ENCODE assay signal across 9 cellular contexts in the genomic region with DNA sequence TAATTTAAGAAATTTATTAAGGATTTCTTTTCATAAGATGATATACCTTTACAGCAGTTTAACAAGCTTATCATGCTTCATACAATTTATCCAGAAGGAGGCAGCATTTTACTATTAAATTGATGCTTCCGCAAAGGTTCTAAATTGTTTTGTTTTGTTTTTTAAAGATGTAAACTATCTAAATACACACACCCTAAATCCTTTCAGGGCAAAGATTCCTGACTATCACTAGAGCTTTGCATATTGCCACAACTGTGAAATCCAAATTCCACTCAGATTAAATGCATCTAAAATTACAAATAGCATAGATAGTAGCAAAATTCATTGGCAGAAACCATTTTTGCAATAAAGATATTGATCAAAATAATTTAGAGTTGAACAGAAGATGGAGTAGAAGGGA. TPM values are rescaled to one million over a fixed set of nuclear protein-coding genes. Genes with fewer than 3 reads are reported as not detected.
DNase-seq lines count a peak whose midpoint lies in the region; ATAC-seq and TF ChIP-seq lines count a peak whose summit lies in the region.
"Had no signal": no experiment of that assay in that cellular context is flagged by ENCODE, and none has a peak within 500 bp of the region (broad histone marks: within the 10 kb centered on the region; RNA-seq: fewer than 3 reads in every experiment).

No MANE protein-coding gene starts in this region.

- WGBS in body of pancreas, 2 donors, result 18 to 36% methylated on average over 1 of the region's 1 CpG

- DNase-seq in COLO829 (ENCODE audit: low spot score) (peak; percentile 43), M059J (ENCODE audit: low read depth) (peak; percentile 57), body of pancreas (no peak), mesothelial cell of epicardium (ENCODE audit: low spot score in 2 of 2, unreplicated experiment in 2 of 2) (no peak), NCI-H1436 treated with DMSO at 0.1 percent for 48 hours (lab: John Stamatoyannopoulos, UW) (no peak)
- no peak for DNase-seq in stimulated activated CD4-positive, alpha-beta T cell treated with anti-CD3 and anti-CD28 coated beads, Interleukin-12 subunit alpha, Interleukin-12 subunit beta, amount 100 ng/mL, for 4 hours
- DNase-seq: effector CD8-positive, alpha-beta T cell had no signal

- ATAC-seq in body of pancreas, result no peak
- ATAC-seq in HG03432 (IDR thresholded peaks at IDR 0.05; ENCODE audit: unreplicated experiment), result no peak
- ATAC-seq in HG03280 (IDR thresholded peaks at IDR 0.05; ENCODE audit: unreplicated experiment), result no peak

- no peak overlapping the region for H3K27ac ChIP-seq in body of pancreas

- H3K9me3 Mint-ChIP-seq in mesothelial cell of epicardium, result no peaks in the 10 kb centered on the region

- H3K27ac Mint-ChIP-seq in mesothelial cell of epicardium, result peak overlapping the region; percentile 83

- no peaks in the 10 kb centered on the region for H3K36me3 Mint-ChIP-seq in mesothelial cell of epicardium

- H3K4me1 ChIP-seq in body of pancreas, result peaks cover 7% of the 10 kb centered on the region

- no peaks in the 10 kb centered on the region for H3K9me3 ChIP-seq in body of pancreas

- no peak overlapping the region for H3K4me3 Mint-ChIP-seq in mesothelial cell of epicardium

- no peaks in the 10 kb centered on the region for H3K36me3 ChIP-seq in body of pancreas (replicated peaks in 1 of 2; ENCODE audit: insufficient read depth in 1 of 2, low read depth in 2 of 2)

- no peak overlapping the region for H3K4me3 ChIP-seq in body of pancreas

- H3K27me3 Mint-ChIP-seq in mesothelial cell of epicardium (ENCODE audit: low read depth), result no peaks in the 10 kb centered on the region

- peaks cover 20% of the 10 kb centered on the region for H3K4me1 Mint-ChIP-seq in mesothelial cell of epicardium

- no peak for TF ChIP-seq POLR2A in body of pancreas (IDR thresholded peaks at IDR 0.05)

- H3K27me3 ChIP-seq in body of pancreas, result no peaks in the 10 kb centered on the region

- TF ChIP-seq CTCF in body of pancreas (IDR thresholded peaks at IDR 0.05) (peak in 6 of 7 experiments; percentile 25 to 59 (median 52)), mesothelial cell of epicardium (IDR thresholded peaks at IDR 0.05; ENCODE audit: unreplicated experiment) (peak; percentile 50)

- intact Hi-C loops in body of pancreas (cut with DNase I), result loop anchor here (10.0 kb wide), 1 partner anchor 290 kb away; no protein-coding TSS in a partner anchor

RNA-seq across cellular contexts. Expression of a gene that starts 44.5 kb away (rescaled TPM):
- total RNA-seq in M059J (2014; rRNA removed; shearing (Covaris generic)), result 62.9 and 66.2 TPM in 2 replicates
- total RNA-seq in body of pancreas (100 to 1,000 TPM; 194 to 196 TPM), mesothelial cell of epicardium (248 to 276 TPM (median 261 TPM) in 3 replicates)

Comparison
In these comparisons a context has a peak if more than half of its experiments do, and no peak if none do; other contexts are left out.
1. DNase-seq: peak in COLO829 (single experiment) and M059J (single experiment); none in body of pancreas (0 of 4), mesothelial cell of epicardium (0 of 2), stimulated activated CD4-positive, alpha-beta T cell treated with anti-CD3 and anti-CD28 coated beads, Interleukin-12 subunit alpha, Interleukin-12 subunit beta, amount 100 ng/mL, for 4 hours (single experiment) and NCI-H1436 treated with DMSO at 0.1 percent for 48 hours (single experiment).